In genomic region chr20:47645632-47646031, GRCh38 we compare ENCODE assay signal across 1 cellular context.
TF ChIP-seq lines count a peak whose summit lies in the region.

No MANE protein-coding gene starts in this region.

TF ChIP-seq in K562, 482 proteins besides CTCF, POLR2A, EP300 and RAD21 (continued from another document):
- TF ChIP-seq ZBTB11 (CRISPR knock-in tag; IDR thresholded peaks at IDR 0.05), result peak in 1 of 3 experiments; percentile 87; a peak in 1 of 6 replicates
